Comparison of ENCODE assay signal across 6 cellular contexts in the genomic region with DNA sequence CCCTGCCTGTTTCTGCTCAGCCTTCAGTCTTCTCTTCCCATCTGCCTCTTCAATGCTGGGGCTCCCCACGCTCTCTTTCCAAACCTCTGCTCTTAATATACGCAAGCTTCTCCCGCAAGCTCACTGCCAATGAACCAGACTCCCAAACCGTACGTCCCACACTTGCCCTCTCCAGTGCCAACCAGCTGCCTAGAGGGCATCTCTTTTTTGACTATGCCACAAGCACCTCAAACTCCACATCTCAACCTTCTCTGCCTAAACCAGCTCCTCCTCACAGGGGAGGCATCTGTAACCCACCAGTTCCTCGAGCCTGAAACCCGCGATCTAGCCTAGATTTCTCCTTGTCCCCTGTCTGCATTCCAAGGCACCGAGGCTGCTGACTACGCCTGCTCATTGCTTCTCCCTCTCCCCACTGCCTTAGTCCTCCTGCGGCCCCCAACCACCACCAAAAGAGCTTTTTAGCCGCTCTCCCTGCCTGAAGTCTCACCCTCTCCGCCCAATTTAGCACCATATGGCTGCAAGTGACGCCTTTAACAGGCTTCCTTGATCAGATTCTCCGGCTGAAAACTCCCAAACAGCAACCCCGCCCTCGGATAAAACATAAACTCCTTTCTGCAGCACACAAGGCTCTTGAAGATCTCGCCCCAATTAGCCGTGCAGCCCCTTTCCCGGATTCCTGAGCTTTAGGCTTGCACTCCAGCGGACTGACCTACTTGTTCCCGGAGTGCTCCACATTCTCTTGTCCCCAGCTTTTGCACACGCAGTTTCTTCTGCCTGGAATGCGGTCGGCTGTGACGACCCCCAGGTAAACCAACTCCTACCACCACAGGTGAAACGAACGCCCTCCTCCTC. TPM values are rescaled to one million over a fixed set of nuclear protein-coding genes. Genes with fewer than 3 reads are reported as not detected.
DNase-seq lines count a peak whose midpoint lies in the region; ATAC-seq and TF ChIP-seq lines count a peak whose summit lies in the region.

No MANE protein-coding gene starts in this region.

- H3K4me3 ChIP-seq in IMR-90 (ENCODE audit: insufficient read depth, low read depth, low read length) = peak overlapping the region; percentile 80
- H3K4me3 ChIP-seq in mononuclear cell (ENCODE audit: low read length) = peak overlapping the region; percentile 70

- no peak for TF ChIP-seq CTCF in IMR-90 (conservative IDR thresholded peaks at IDR 0.05; ENCODE audit: low read depth, low read length)

- BruUV-seq in IMR-90 (replicated peaks; lab: Mats Ljungman, UMichigan) = no TSS peak

- peaks cover 47% of the 10 kb centered on the region for H4K20me1 ChIP-seq in IMR-90 (ENCODE audit: insufficient read depth, low read length)

- H2AFZ ChIP-seq in IMR-90 (replicated peaks; ENCODE audit: low read length, poor library complexity) = peak overlapping the region; percentile 81

- H3K4me1 Mint-ChIP-seq in activated naive CD8-positive, alpha-beta T cell treated with anti-CD3 and anti-CD28 coated beads, Interleukin-2, amount 50 U/mL, for 24 hours = peaks cover 59% of the 10 kb centered on the region

- H3K36me3 ChIP-seq in IMR-90 (ENCODE audit: control insufficient read depth, insufficient read depth, low read length) = no peaks in the 10 kb centered on the region

- intact Hi-C loops in IMR-90 (cut with micrococcal nuclease) = no loop called here

- peak overlapping the region; percentile 66 for H3K27ac Mint-ChIP-seq in activated naive CD8-positive, alpha-beta T cell treated with anti-CD3 and anti-CD28 coated beads, Interleukin-2, amount 50 U/mL, for 24 hours

- 25% methylated on average over 16 of the region's 28 CpGs; no CpG with 5 or more reads in 1 of the 2 experiments for WGBS in IMR-90 (ENCODE audit: extremely low coverage in 2 of 2, insufficient read length in 1 of 2), 2 experiments

- peak overlapping the region; percentile 90 for H3K4me3 Mint-ChIP-seq in activated naive CD8-positive, alpha-beta T cell treated with anti-CD3 and anti-CD28 coated beads, Interleukin-2, amount 50 U/mL, for 24 hours

- H3K27me3 ChIP-seq in IMR-90 (ENCODE audit: control insufficient read depth, insufficient read depth, low read length) (no peaks in the 10 kb centered on the region), mononuclear cell (ENCODE audit: insufficient read depth, low read length) (no peaks in the 10 kb centered on the region)

- H3K9me3 ChIP-seq in IMR-90 (ENCODE audit: control insufficient read depth, insufficient read depth, low read length) = no peaks in the 10 kb centered on the region
- H3K9me3 ChIP-seq in mononuclear cell (ENCODE audit: low read depth, low read length) = no peaks in the 10 kb centered on the region

- peaks cover 24% of the 10 kb centered on the region for H3K36me3 Mint-ChIP-seq in activated naive CD8-positive, alpha-beta T cell treated with anti-CD3 and anti-CD28 coated beads, Interleukin-2, amount 50 U/mL, for 24 hours (ENCODE audit: low read depth)

- H3K4ac ChIP-seq in IMR-90 (ENCODE audit: low read depth, low read length) = peak overlapping the region; percentile 24; the same call in 1 of the 2 replicates

- no peak overlapping the region for H2BK5ac ChIP-seq in IMR-90 (ENCODE audit: low read depth, low read length, poor library complexity, severe bottlenecking)

- no peak overlapping the region for H2AK5ac ChIP-seq in IMR-90 (ENCODE audit: low read depth, low read length)

- peaks cover 15% of the 10 kb centered on the region for H3K4me1 ChIP-seq in IMR-90 (ENCODE audit: control insufficient read depth, insufficient read depth, low read length)
- peaks cover 62% of the 10 kb centered on the region for H3K4me1 ChIP-seq in mononuclear cell (ENCODE audit: insufficient read depth, low read length)

- H4K5ac ChIP-seq in IMR-90 (ENCODE audit: low read depth, low read length) = no peak overlapping the region

- H2AK9ac ChIP-seq in IMR-90 (replicated peaks; ENCODE audit: low read depth, low read length, poor library complexity) = peak overlapping the region; percentile 63

- POLR2A ChIA-PET in IMR-90 (lab: Charles Lee; ENCODE audit: unreplicated experiment) = interaction anchor here (0.6 kb wide), 1 partner anchor 1490 kb away, joined by 3 read pairs; no protein-coding TSS in a partner anchor

- peak overlapping the region in 1 of 2 experiments; percentile 45; a peak in 1 of 4 replicates for H4K8ac ChIP-seq in IMR-90 (ENCODE audit: low read depth in 2 of 2, low read length in 2 of 2)

- H3K9me1 ChIP-seq in IMR-90 (ENCODE audit: insufficient read depth, low read length) = peaks cover 17% of the 10 kb centered on the region

- peaks cover 19 to 61% of the 10 kb centered on the region in 2 experiments; a peak in 3 of 4 replicates for H3K79me1 ChIP-seq in IMR-90 (ENCODE audit: low read depth in 1 of 2, low read length in 2 of 2)

- H2BK120ac ChIP-seq in IMR-90 (ENCODE audit: low read depth, low read length) = no peak overlapping the region

- no peak for TF ChIP-seq POLR2A in IMR-90 (IDR thresholded peaks at IDR 0.05; ENCODE audit: low read depth, low read length)

- no peak overlapping the region for H3K18ac ChIP-seq in IMR-90 (ENCODE audit: low read depth, low read length)

- no peaks in the 10 kb centered on the region for H3K27me3 Mint-ChIP-seq in activated naive CD8-positive, alpha-beta T cell treated with anti-CD3 and anti-CD28 coated beads, Interleukin-2, amount 50 U/mL, for 24 hours

- peak overlapping the region; percentile 83 for H3K9ac ChIP-seq in IMR-90 (ENCODE audit: low read depth, low read length)

- H2BK20ac ChIP-seq in IMR-90 (ENCODE audit: low read depth, low read length) = no peak overlapping the region

- peak overlapping the region; percentile 87 for H3K4me2 ChIP-seq in IMR-90 (ENCODE audit: low read depth, low read length)

- no peak overlapping the region for H4K91ac ChIP-seq in IMR-90 (ENCODE audit: insufficient read depth, low read depth, low read length)

- peak; percentile 3; the same call in 1 of the 2 replicates for ATAC-seq in IMR-90 (ENCODE audit: low read depth)
- ATAC-seq in activated naive CD8-positive, alpha-beta T cell treated with anti-CD3 and anti-CD28 coated beads, Interleukin-2, amount 50 U/mL, for 24 hours = no peak
- no peak for ATAC-seq in HG03196 (IDR thresholded peaks at IDR 0.05; ENCODE audit: unreplicated experiment)

- no peak overlapping the region for H2BK15ac ChIP-seq in IMR-90 (ENCODE audit: low read depth, low read length)

- in situ Hi-C loops in IMR-90 (cut with MboI; ENCODE audit: low sequenced_read_pairs) = no loop called here

- H3K23ac ChIP-seq in IMR-90 (ENCODE audit: low read depth, low read length) = peak overlapping the region; percentile 68

- CTCF ChIA-PET in IMR-90 (lab: Yijun Ruan, JAX) = no interaction called here

- H3K14ac ChIP-seq in IMR-90 (replicated peaks; ENCODE audit: low read depth, low read length) = peak overlapping the region; percentile 71

- no peak for DNase-seq in IMR-90
- no peak for DNase-seq in activated naive CD8-positive, alpha-beta T cell treated with anti-CD3 and anti-CD28 coated beads, Interleukin-2, amount 50 U/mL, for 24 hours
- no peak for DNase-seq in activated effector memory CD4-positive, alpha-beta T cell treated with anti-CD3 and anti-CD28 coated beads, Interleukin-2, amount 50 U/mL, for 16 hours
- DNase-seq in NCI-H446 treated with DMSO at 0.1 percent for 48 hours (lab: John Stamatoyannopoulos, UW) = no peak

- dilution Hi-C loops in IMR-90 (cut with HindIII; ENCODE audit: low sequenced_read_pairs, unreplicated experiment) = no loop called here

- no peak for TF ChIP-seq RAD21 in IMR-90 (IDR thresholded peaks at IDR 0.05; ENCODE audit: low read length)

- H3K56ac ChIP-seq in IMR-90 (ENCODE audit: extremely low read depth, insufficient read depth, low read length) = peak overlapping the region; percentile 8; the same call in 1 of the 2 replicates

- H3K9me3 Mint-ChIP-seq in activated naive CD8-positive, alpha-beta T cell treated with anti-CD3 and anti-CD28 coated beads, Interleukin-2, amount 50 U/mL, for 24 hours = no peaks in the 10 kb centered on the region

- H3K27ac ChIP-seq in IMR-90 (ENCODE audit: insufficient read depth, low read length) = no peak overlapping the region; the same call in 1 of the 2 replicates

TF ChIP-seq in IMR-90, 13 proteins besides CTCF, POLR2A, EP300 and RAD21 (continues in another document):
- TF ChIP-seq RCOR1 (IDR thresholded peaks at IDR 0.05; ENCODE audit: insufficient replicate concordance, low read length) = no peak
- no peak for TF ChIP-seq MXI1 (IDR thresholded peaks at IDR 0.05; ENCODE audit: borderline replicate concordance, low read depth, low read length)
- TF ChIP-seq, protein P1, sequence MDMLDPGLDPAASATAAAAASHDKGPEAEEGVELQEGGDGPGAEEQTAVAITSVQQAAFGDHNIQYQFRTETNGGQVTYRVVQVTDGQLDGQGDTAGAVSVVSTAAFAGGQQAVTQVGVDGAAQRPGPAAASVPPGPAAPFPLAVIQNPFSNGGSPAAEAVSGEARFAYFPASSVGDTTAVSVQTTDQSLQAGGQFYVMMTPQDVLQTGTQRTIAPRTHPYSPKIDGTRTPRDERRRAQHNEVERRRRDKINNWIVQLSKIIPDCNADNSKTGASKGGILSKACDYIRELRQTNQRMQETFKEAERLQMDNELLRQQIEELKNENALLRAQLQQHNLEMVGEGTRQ (IDR thresholded peaks at IDR 0.05; ENCODE audit: low read depth, low read length) = no peak
- TF ChIP-seq MAFK (IDR thresholded peaks at IDR 0.05; ENCODE audit: low read depth, low read length) = no peak
- no peak for TF ChIP-seq MAZ (IDR thresholded peaks at IDR 0.05; ENCODE audit: borderline replicate concordance, low read depth, low read length)
- no peak for TF ChIP-seq CEBPB (IDR thresholded peaks at IDR 0.05; ENCODE audit: low read depth, low read length)
- no peak for TF ChIP-seq FOS (IDR thresholded peaks at IDR 0.05; ENCODE audit: low read depth, low read length)

RNA-seq across cellular contexts. Expression of a gene that starts 1.5 kb away (rescaled TPM):
- 16.5 and 23.9 TPM in 2 replicates for total RNA-seq in IMR-90 (2012; rRNA removed)
- polyA plus RNA-seq in IMR-90 (2012; rRNA removed) = 24.6 and 30.1 TPM in 2 replicates
- 10.5 and 11.2 TPM in 2 replicates for polyA plus RNA-seq in IMR-90 (2012; cell fraction: cytosol; rRNA removed)
- 35.3 and 69.6 TPM in 2 replicates for polyA plus RNA-seq in IMR-90 (2012; cell fraction: nucleus; rRNA removed; ENCODE audit: low replicate concordance)
- total RNA-seq in mononuclear cell = 103 TPM

RNA-seq across cellular contexts. Expression of a gene that starts 48.3 kb away (rescaled TPM):
- total RNA-seq in IMR-90 (2012; rRNA removed) (23.3 and 28.1 TPM in 2 replicates), mononuclear cell (9.1 TPM)
- polyA plus RNA-seq in IMR-90 (2012; rRNA removed) = 37.7 and 37.8 TPM in 2 replicates
- 11.8 and 19.7 TPM in 2 replicates for polyA plus RNA-seq in IMR-90 (2012; cell fraction: cytosol; rRNA removed)
- 32.3 and 45.8 TPM in 2 replicates for polyA plus RNA-seq in IMR-90 (2012; cell fraction: nucleus; rRNA removed; ENCODE audit: low replicate concordance)

RNA-seq across cellular contexts. Expression of a gene that starts 48.7 kb away (rescaled TPM):
- total RNA-seq in IMR-90 (2012; rRNA removed) (39.3 and 48.9 TPM in 2 replicates), mononuclear cell (32.6 TPM)
- polyA plus RNA-seq in IMR-90 (2012; rRNA removed) = 48.4 and 55.0 TPM in 2 replicates
- 29.3 and 70.8 TPM in 2 replicates for polyA plus RNA-seq in IMR-90 (2012; cell fraction: cytosol; rRNA removed)
- polyA plus RNA-seq in IMR-90 (2012; cell fraction: nucleus; rRNA removed; ENCODE audit: low replicate concordance) = 68.5 and 100.0 TPM in 2 replicates

RNA-seq across cellular contexts. Expression of a gene that starts 55.8 kb away (rescaled TPM):
- 25.6 and 28.5 TPM in 2 replicates for total RNA-seq in IMR-90 (2012; rRNA removed)
- polyA plus RNA-seq in IMR-90 (2012; rRNA removed) = 43.7 and 49.2 TPM in 2 replicates
- polyA plus RNA-seq in IMR-90 (2012; cell fraction: cytosol; rRNA removed) = 22.4 and 39.2 TPM in 2 replicates
- polyA plus RNA-seq in IMR-90 (2012; cell fraction: nucleus; rRNA removed; ENCODE audit: low replicate concordance) = 79.3 and 108 TPM in 2 replicates
- 8.0 TPM for total RNA-seq in mononuclear cell
